ENCODE assay signal across 33 cellular contexts in genomic region chr1:223848536-223848935, GRCh38.
"Had no signal": no experiment of that assay in that cellular context is flagged by ENCODE, and none has a peak within 500 bp of the region (broad histone marks: within the 10 kb centered on the region; RNA-seq: fewer than 3 reads in every experiment).

No MANE protein-coding gene starts in this region.

- ATAC-seq: activated CD4-positive, alpha-beta T cell treated with anti-CD3 and anti-CD28 coated beads for 36 hours; activated CD4-positive, CD25-positive, alpha-beta regulatory T cell treated with anti-CD3 and anti-CD28 coated beads, Interleukin-2, amount 50 U/mL, for 24 hours; activated CD8-positive, alpha-beta T cell treated with anti-CD3 and anti-CD28 coated beads, Interleukin-2, amount 10 ng/mL, durations not matched to agents 7 days and 5 days; activated naive CD8-positive, alpha-beta T cell treated with anti-CD3 and anti-CD28 coated beads, Interleukin-2, amount 50 U/mL, for 24 hours; PC-3; T-cell had no signal

- H3K36me3 Mint-ChIP-seq: T-cell had no signal

- H3K27me3 Mint-ChIP-seq: activated CD4-positive, alpha-beta T cell treated with anti-CD3 and anti-CD28 coated beads, Interleukin-2, amount 10 ng/mL, durations not matched to agents 7 days and 5 days had no signal

- H3K9me3 Mint-ChIP-seq: activated naive CD4-positive, alpha-beta T cell treated with anti-CD3 and anti-CD28 coated beads, Interleukin-2, amount 10 ng/mL, durations not matched to agents 7 days and 5 days; T-cell had no signal

- H3K27ac Mint-ChIP-seq: activated CD4-positive, alpha-beta T cell treated with anti-CD3 and anti-CD28 coated beads for 36 hours; activated CD4-positive, alpha-beta T cell treated with anti-CD3 and anti-CD28 coated beads, Interleukin-2, amount 10 ng/mL, durations not matched to agents 7 days and 5 days; activated CD8-positive, alpha-beta T cell treated with anti-CD3 and anti-CD28 coated beads, Interleukin-2, amount 10 ng/mL, durations not matched to agents 7 days and 5 days; activated naive CD4-positive, alpha-beta T cell treated with anti-CD3 and anti-CD28 coated beads, Interleukin-2, amount 10 ng/mL, durations not matched to agents 7 days and 5 days; activated naive CD8-positive, alpha-beta T cell treated with anti-CD3 and anti-CD28 coated beads, Interleukin-2, amount 50 U/mL, for 24 hours had no signal

- H3K4me3 Mint-ChIP-seq: activated CD4-positive, alpha-beta T cell treated with anti-CD3 and anti-CD28 coated beads for 36 hours; activated CD4-positive, alpha-beta T cell treated with anti-CD3 and anti-CD28 coated beads, Interleukin-2, amount 10 ng/mL, durations not matched to agents 7 days and 5 days; activated CD8-positive, alpha-beta T cell treated with anti-CD3 and anti-CD28 coated beads, Interleukin-2, amount 10 ng/mL, durations not matched to agents 7 days and 5 days; activated naive CD8-positive, alpha-beta T cell; activated naive CD8-positive, alpha-beta T cell treated with anti-CD3 and anti-CD28 coated beads, Interleukin-2, amount 50 U/mL, for 24 hours had no signal

- H3K27ac ChIP-seq: brain microvascular endothelial cell, Peyer's patch, SJSA1, WERI-Rb-1 had no signal

- H3K9me3 ChIP-seq: MG63, Peyer's patch, SJSA1, SK-N-SH had no signal

- H3K27me3 ChIP-seq: brain microvascular endothelial cell, MG63, Peyer's patch, SJSA1 had no signal

- H3K36me3 ChIP-seq: Peyer's patch, WERI-Rb-1 had no signal

- H3K4me3 ChIP-seq: MG63, Peyer's patch, SJSA1 had no signal

- DNase-seq: activated CD4-positive, alpha-beta T cell treated with anti-CD3 and anti-CD28 coated beads for 36 hours; activated CD4-positive, alpha-beta T cell treated with anti-CD3 and anti-CD28 coated beads, Interleukin-2, amount 10 ng/mL, durations not matched to agents 7 days and 5 days; activated CD4-positive, alpha-beta T cell treated with anti-CD3 and anti-CD28 coated beads, Interleukin-2, amount 50 U/mL, for 48 hours; activated CD8-positive, alpha-beta T cell treated with anti-CD3 and anti-CD28 coated beads, Interleukin-2, amount 10 ng/mL, durations not matched to agents 7 days and 5 days; activated effector memory CD4-positive, alpha-beta T cell treated with Interleukin-2 at 50 U/mL for 16 hours; activated naive CD4-positive, alpha-beta T cell treated with anti-CD3 and anti-CD28 coated beads, Interleukin-2, amount 10 ng/mL, durations not matched to agents 7 days and 5 days; activated naive CD8-positive, alpha-beta T cell treated with anti-CD3 and anti-CD28 coated beads, Interleukin-2, amount 50 U/mL, for 24 hours; activated T-cell treated with anti-CD3 and anti-CD28 coated beads, Interleukin-2, amount 50 U/mL, for 48 hours; anterior cingulate cortex; brain microvascular endothelial cell; central memory CD4-positive, alpha-beta T cell; Kasumi-1; KBM-7; MG63; NCI-H1048; NCI-H1105 treated with DMSO at 0.1 percent for 48 hours; NCI-H1436; NCI-H1694; NCI-H345; NCI-H524 treated with DMSO at 0.1 percent for 48 hours; NCI-H748 treated with DMSO at 0.1 percent for 48 hours; NK-92 treated with Interleukin-12 subunit alpha and Interleukin-12 subunit beta, amount 100 ng/mL, for 24 hours; PC-3; Peyer's patch; RPMI8226; SHP77 treated with DMSO at 0.1 percent for 48 hours; SK-N-SH; T-cell; T1000; WERI-Rb-1 had no signal
